In the genomic region with DNA sequence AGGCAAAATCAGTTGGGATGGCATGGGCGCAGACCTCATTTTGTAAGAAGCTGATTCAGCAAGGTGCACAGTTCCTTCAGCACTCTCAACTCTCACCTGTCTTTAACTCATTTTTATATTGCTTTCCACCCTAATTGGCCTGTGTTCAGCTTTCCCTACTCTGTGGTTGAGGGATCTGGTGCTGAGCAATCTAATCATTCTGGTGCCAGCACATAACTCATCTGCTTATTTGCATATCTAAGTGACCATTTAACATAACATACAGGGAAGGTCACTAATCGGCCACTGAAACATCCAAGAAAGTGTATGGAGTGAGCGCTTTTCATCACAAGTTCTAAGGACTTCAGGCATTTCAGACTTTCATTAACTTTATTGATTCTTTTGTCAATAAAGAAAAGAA, we compare ENCODE assay signal across 24 cellular contexts.
"Had no signal": no experiment of that assay in that cellular context is flagged by ENCODE, and none has a peak within 500 bp of the region (broad histone marks: within the 10 kb centered on the region; RNA-seq: fewer than 3 reads in every experiment).

No MANE protein-coding gene starts in this region.

- H3K4me1 ChIP-seq: breast epithelium, foreskin keratinocyte had no signal

- H3K4me3 ChIP-seq: adrenal gland, ascending aorta, breast epithelium, esophagus muscularis mucosa, mucosa of descending colon, right atrium auricular region, suprapubic skin, tibial nerve had no signal

- H3K27ac ChIP-seq: adrenal gland, ascending aorta, breast epithelium, esophagus muscularis mucosa, foreskin keratinocyte, right atrium auricular region, suprapubic skin, tibial nerve, WERI-Rb-1 had no signal

- H3K36me3 ChIP-seq: adrenal gland, breast epithelium, esophagus muscularis mucosa, right atrium auricular region, suprapubic skin, tibial nerve had no signal

- H3K27me3 ChIP-seq: adrenal gland, ascending aorta, breast epithelium, esophagus muscularis mucosa, right atrium auricular region, suprapubic skin, tibial nerve had no signal

- DNase-seq: activated CD4-positive, alpha-beta T cell treated with anti-CD3 and anti-CD28 coated beads for 48 hours; activated CD4-positive, alpha-beta T cell treated with anti-CD3 and anti-CD28 coated beads, Interleukin-2, amount 50 U/mL, for 48 hours; activated CD8-positive, alpha-beta memory T cell treated with anti-CD3 and anti-CD28 coated beads for 24 hours; activated effector memory CD4-positive, alpha-beta T cell treated with anti-CD3 and anti-CD28 coated beads, Interleukin-2, amount 50 U/mL, for 16 hours; activated naive CD4-positive, alpha-beta T cell treated with anti-CD3 and anti-CD28 coated beads for 36 hours; activated naive CD8-positive, alpha-beta T cell treated with anti-CD3 and anti-CD28 coated beads for 36 hours; adrenal gland; dermis blood vessel endothelial cell; effector CD4-positive, alpha-beta T cell; foreskin keratinocyte; left cardiac atrium; left ventricle myocardium superior; mucosa of descending colon; stimulated activated CD4-positive, alpha-beta T cell treated with anti-CD3 and anti-CD28 coated beads, Interleukin-15, amount 100 ng/mL, for 24 hours; stimulated activated CD4-positive, alpha-beta T cell treated with anti-CD3 and anti-CD28 coated beads, Interleukin-2, amount 100 ng/mL, for 24 hours; stimulated activated naive CD4-positive, alpha-beta T cell; T-helper 9 cell; WERI-Rb-1 had no signal

- H3K9me3 ChIP-seq: adrenal gland, ascending aorta, breast epithelium, esophagus muscularis mucosa, mucosa of descending colon, right atrium auricular region, suprapubic skin, tibial nerve had no signal
